9 cellular contexts compared by ENCODE assay signal in the genomic region with DNA sequence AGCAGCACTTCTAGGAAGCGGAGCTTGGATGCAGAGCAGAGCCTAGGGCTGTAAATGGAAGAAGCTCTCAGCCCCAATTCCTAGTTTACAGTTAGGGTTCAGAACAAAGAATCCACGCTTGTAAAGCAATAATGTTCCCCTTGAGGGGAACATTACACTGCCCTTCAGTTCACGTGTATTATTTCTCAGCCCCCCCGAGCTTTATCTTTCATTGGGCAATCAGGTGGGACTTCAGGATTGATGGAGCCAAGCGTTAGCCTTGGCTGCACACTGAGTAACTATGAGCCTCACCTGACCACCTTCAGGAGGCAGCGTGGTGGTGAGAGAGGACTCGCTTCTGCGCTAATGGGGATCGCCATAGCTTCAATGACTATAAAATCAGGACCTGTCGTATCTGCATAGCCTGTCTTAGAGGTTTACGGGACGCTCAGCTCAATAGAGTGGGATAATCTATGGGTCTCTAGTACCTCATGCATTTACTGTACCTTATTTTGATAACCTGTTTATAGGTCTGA.
DNase-seq lines count a peak whose midpoint lies in the region; ATAC-seq, FAIRE-seq and TF ChIP-seq lines count a peak whose summit lies in the region.
"Had no signal": no experiment of that assay in that cellular context is flagged by ENCODE, and none has a peak within 500 bp of the region (broad histone marks: within the 10 kb centered on the region; RNA-seq: fewer than 3 reads in every experiment).

No MANE protein-coding gene starts in this region.

- peak overlapping the region; percentile 16 for H3K27ac Mint-ChIP-seq in astrocyte (ENCODE audit: unreplicated experiment)
- H3K27ac Mint-ChIP-seq in stimulated activated naive B cell treated with anti-CD40 and anti-IgM and Interleukin-4, amounts not matched to agents 10 μg/mL and 1 μg/mL and 100 μg/mL, for 72 hours = no peak overlapping the region

- peaks cover 18% of the 10 kb centered on the region for H3K4me1 ChIP-seq in astrocyte (ENCODE audit: insufficient read depth, low read length)
- peaks cover 11 to 37% of the 10 kb centered on the region in 2 donors for H3K4me1 ChIP-seq in kidney (ENCODE audit: control insufficient read depth in 1 of 2, insufficient read depth in 1 of 2, low read depth in 1 of 2, low read length in 2 of 2)

- no peaks in the 10 kb centered on the region for H3K79me2 ChIP-seq in astrocyte (ENCODE audit: insufficient read depth, low read length)

- H3K36me3 Mint-ChIP-seq in astrocyte (ENCODE audit: low read depth, unreplicated experiment) = no peaks in the 10 kb centered on the region
- peaks cover 0 to 2% of the 10 kb centered on the region in 2 donors for H3K36me3 Mint-ChIP-seq in stimulated activated naive B cell treated with anti-CD40 and anti-IgM and Interleukin-4, amounts not matched to agents 10 μg/mL and 1 μg/mL and 100 μg/mL, for 72 hours

- no peaks in the 10 kb centered on the region for H4K20me1 ChIP-seq in astrocyte (ENCODE audit: insufficient read depth, low read length)

- peak overlapping the region; percentile 92 for H3K4me2 ChIP-seq in astrocyte (ENCODE audit: low read length)

- peaks cover 6% of the 10 kb centered on the region for H3K9me3 Mint-ChIP-seq in astrocyte (ENCODE audit: unreplicated experiment)
- H3K9me3 Mint-ChIP-seq in stimulated activated naive B cell treated with anti-CD40 and anti-IgM and Interleukin-4, amounts not matched to agents 10 μg/mL and 1 μg/mL and 100 μg/mL, for 72 hours = peaks cover 8 to 16% of the 10 kb centered on the region in 2 donors

- TF ChIP-seq CTCF in astrocyte (IDR thresholded peaks at IDR 0.05; ENCODE audit: insufficient read depth, low read depth, low read length) (no peak), kidney (IDR thresholded peaks at IDR 0.05; ENCODE audit: borderline replicate concordance, extremely low read depth, insufficient read depth) (no peak), GM10266 (IDR thresholded peaks at IDR 0.05; ENCODE audit: control insufficient read depth, insufficient read depth, low read depth, missing control alignments) (no peak)

- H3K4me1 Mint-ChIP-seq in astrocyte (ENCODE audit: low read depth, unreplicated experiment) = peaks cover 18% of the 10 kb centered on the region
- H3K4me1 Mint-ChIP-seq in stimulated activated naive B cell treated with anti-CD40 and anti-IgM and Interleukin-4, amounts not matched to agents 10 μg/mL and 1 μg/mL and 100 μg/mL, for 72 hours = peaks cover 3 to 10% of the 10 kb centered on the region in 2 donors

- H3K9ac ChIP-seq in astrocyte (ENCODE audit: low read length) (peak overlapping the region; percentile 71), kidney (ENCODE audit: low read length in 2 of 2) (peak overlapping the region in 1 of 2 donors; percentile 85)

- peak; percentile 34 for DNase-seq in NCI-H1092 treated with DMSO at 0.1 percent for 48 hours (lab: John Stamatoyannopoulos, UW)
- no peak for DNase-seq in NCI-H1092 (lab: John Stamatoyannopoulos, UW)
- no peak for DNase-seq in astrocyte (ENCODE audit: low read depth)
- DNase-seq in kidney = no peak
- DNase-seq in stimulated activated naive B cell treated with anti-CD40 and anti-IgM and Interleukin-4, amounts not matched to agents 10 μg/mL and 1 μg/mL and 100 μg/mL, for 72 hours = no peak
- no peak for DNase-seq in globus pallidus (ENCODE audit: low spot score)
- DNase-seq in GM10266 (ENCODE audit: extremely low spot score) = no peak

- peak overlapping the region; percentile 95 for H3K4me3 Mint-ChIP-seq in astrocyte (ENCODE audit: unreplicated experiment)
- H3K4me3 Mint-ChIP-seq in stimulated activated naive B cell treated with anti-CD40 and anti-IgM and Interleukin-4, amounts not matched to agents 10 μg/mL and 1 μg/mL and 100 μg/mL, for 72 hours = peak overlapping the region; percentile 80 to 87

- H3K4me3 ChIP-seq in astrocyte (ENCODE audit: insufficient read depth, low read depth, low read length) (peak overlapping the region; percentile 78), kidney (ENCODE audit: low read length in 2 of 2) (peak overlapping the region; percentile 85)

- H3K27me3 Mint-ChIP-seq in astrocyte (ENCODE audit: low read depth, unreplicated experiment) = no peaks in the 10 kb centered on the region
- H3K27me3 Mint-ChIP-seq in stimulated activated naive B cell treated with anti-CD40 and anti-IgM and Interleukin-4, amounts not matched to agents 10 μg/mL and 1 μg/mL and 100 μg/mL, for 72 hours = peaks cover 30 to 43% of the 10 kb centered on the region in 2 donors

- FAIRE-seq in astrocyte (lab: Jason Lieb, UNC) (no peak), kidney (lab: Jason Lieb, UNC) (no peak)
- FAIRE-seq: A204.1 had no signal

- H2AFZ ChIP-seq in astrocyte (ENCODE audit: low read depth, low read length) = peak overlapping the region; percentile 62

- H3K36me3 ChIP-seq in astrocyte (ENCODE audit: insufficient read depth, low read length) (no peaks in the 10 kb centered on the region), kidney (ENCODE audit: control insufficient read depth in 1 of 2, insufficient read depth in 2 of 2, low read length in 2 of 2) (no peaks in the 10 kb centered on the region)

- no peak for ATAC-seq in stimulated activated naive B cell treated with anti-CD40 and anti-IgM and Interleukin-4, amounts not matched to agents 10 μg/mL and 1 μg/mL and 100 μg/mL, for 72 hours (replicated peaks)
- no peak for ATAC-seq in GM21723 (IDR thresholded peaks at IDR 0.05; ENCODE audit: unreplicated experiment)

- intact Hi-C loops in kidney (cut with DNase I) = no loop called here

- H3K27me3 ChIP-seq in astrocyte (ENCODE audit: insufficient read depth, low read length) = no peaks in the 10 kb centered on the region

- H3K9me3 ChIP-seq in astrocyte (ENCODE audit: insufficient read depth, low read depth, low read length) = no peaks in the 10 kb centered on the region
- no peaks in the 10 kb centered on the region for H3K9me3 ChIP-seq in kidney (ENCODE audit: control insufficient read depth in 1 of 2, low read length in 2 of 2)

- no peak overlapping the region for H3K27ac ChIP-seq in astrocyte (ENCODE audit: low read depth, low read length)
- H3K27ac ChIP-seq in kidney (ENCODE audit: low read depth in 2 of 2, low read length in 2 of 2) = peak overlapping the region; percentile 81 to 91
